ENCODE assay signal across 13 cellular contexts in genomic region chr6:112018619-112019416, GRCh38. TPM values are rescaled to one million over a fixed set of nuclear protein-coding genes. Genes with fewer than 3 reads are reported as not detected.
A peak's percentile ranks its signal among the peaks of the same experiment; 100 is the strongest.
DNase-seq lines count a peak whose midpoint lies in the region; ATAC-seq and TF ChIP-seq lines count a peak whose summit lies in the region.
"Had no signal": no experiment of that assay in that cellular context is flagged by ENCODE, and none has a peak within 500 bp of the region (broad histone marks: within the 10 kb centered on the region; RNA-seq: fewer than 3 reads in every experiment).

No MANE protein-coding gene starts in this region.

- peaks cover 26% of the 10 kb centered on the region for H3K4me1 Mint-ChIP-seq in T-helper 17 cell
- H3K4me1 Mint-ChIP-seq: naive B cell had no signal

- DNase-seq in HT-29 (ENCODE audit: low spot score) (peak; percentile 35), T-helper 17 cell (no peak), left ventricle myocardium inferior (peak; percentile 44), skeletal muscle cell (ENCODE audit: low read depth) (peak; percentile 39), D341Med (ENCODE audit: low spot score) (no peak), DMS53 treated with DMSO at 0.1 percent for 48 hours (lab: John Stamatoyannopoulos, UW; ENCODE audit: unreplicated experiment) (no peak)
- DNase-seq: activated CD8-positive, alpha-beta memory T cell treated with anti-CD3 and anti-CD28 coated beads for 24 hours; DMS53; naive B cell; NCI-H187 had no signal

- no peaks in the 10 kb centered on the region for H3K36me3 ChIP-seq in left ventricle myocardium inferior
- H3K36me3 ChIP-seq: cardiac muscle cell had no signal

- ATAC-seq in T-helper 17 cell (no peak), HG03571 (IDR thresholded peaks at IDR 0.05; ENCODE audit: unreplicated experiment) (no peak)
- ATAC-seq: GM23338 had no signal

- no peaks in the 10 kb centered on the region for H3K9me3 ChIP-seq in T-helper 17 cell (ENCODE audit: control insufficient read depth, low read length, poor library complexity, severe bottlenecking)
- peaks cover 3% of the 10 kb centered on the region for H3K9me3 ChIP-seq in left ventricle myocardium inferior (replicated peaks)

- no peaks in the 10 kb centered on the region for H3K27me3 Mint-ChIP-seq in T-helper 17 cell
- H3K27me3 Mint-ChIP-seq: naive B cell had no signal

- H3K27me3 ChIP-seq in left ventricle myocardium inferior (ENCODE audit: low read depth), result no peaks in the 10 kb centered on the region
- H3K27me3 ChIP-seq: cardiac muscle cell had no signal

- H3K27ac ChIP-seq in left ventricle myocardium inferior (replicated peaks), result peak overlapping the region; percentile 78
- H3K27ac ChIP-seq: cardiac muscle cell had no signal

- H3K36me3 Mint-ChIP-seq in T-helper 17 cell (ENCODE audit: low read depth), result peaks cover 2% of the 10 kb centered on the region

- H3K27ac Mint-ChIP-seq in T-helper 17 cell, result peak overlapping the region; percentile 44
- H3K27ac Mint-ChIP-seq: GM23338, naive B cell had no signal

- H3K4me3 ChIP-seq in left ventricle myocardium inferior (peak overlapping the region; percentile 17), skeletal muscle cell (ENCODE audit: low read depth, low read length) (no peak overlapping the region)
- H3K4me3 ChIP-seq: cardiac muscle cell, GM23338 had no signal

- no peak for TF ChIP-seq CTCF in left ventricle myocardium inferior (IDR thresholded peaks at IDR 0.05; ENCODE audit: borderline replicate concordance)

- intact Hi-C loops in left ventricle myocardium inferior (cut with micrococcal nuclease), result no loop called here

- H3K4me1 ChIP-seq in left ventricle myocardium inferior, result peaks cover 61% of the 10 kb centered on the region

- H3K4me3 Mint-ChIP-seq in T-helper 17 cell, result no peak overlapping the region
- H3K4me3 Mint-ChIP-seq: GM23338, naive B cell had no signal

RNA-seq across cellular contexts. Expression of gene CCN6, which starts 35.1 kb away (rescaled TPM):
- not detected in 2 replicates for total RNA-seq in HT-29 (2014; rRNA removed; shearing (Covaris generic))
- total RNA-seq in T-helper 17 cell (not detected), left ventricle myocardium inferior (not detected)
- total RNA-seq: cardiac muscle cell, GM23338 had no signal

Comparison
In these comparisons a context has a peak if more than half of its experiments do, and no peak if none do; other contexts are left out.
1. DNase-seq: peak in HT-29 (single experiment), left ventricle myocardium inferior (single experiment) and skeletal muscle cell (single experiment); none in T-helper 17 cell (0 of 3), D341Med (single experiment) and DMS53 treated with DMSO at 0.1 percent for 48 hours (single experiment).